In the genomic region with DNA sequence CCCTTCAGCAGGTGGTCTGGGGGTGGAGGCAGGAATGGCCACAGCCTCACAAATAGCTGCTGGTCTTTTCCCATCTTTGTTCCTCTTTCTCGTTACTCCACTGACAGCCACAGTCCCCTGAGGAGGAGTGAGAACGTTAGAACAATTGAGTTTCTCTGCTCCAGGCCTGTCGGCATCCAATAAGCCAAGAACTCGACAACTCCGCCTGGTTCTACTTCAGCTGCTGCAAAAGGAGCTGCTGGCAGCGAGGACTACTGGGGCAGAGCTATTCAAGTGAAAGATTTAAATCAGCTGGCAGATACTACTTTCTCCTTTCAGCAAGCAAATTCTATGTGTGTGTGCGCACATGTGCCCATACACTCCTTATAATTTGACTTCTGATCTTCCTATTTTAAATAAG, we compare ENCODE assay signal across 15 cellular contexts.
"Had no signal": no experiment of that assay in that cellular context is flagged by ENCODE, and none has a peak within 500 bp of the region (broad histone marks: within the 10 kb centered on the region; RNA-seq: fewer than 3 reads in every experiment).

No MANE protein-coding gene starts in this region.

- H3K4me3 ChIP-seq: gastrocnemius medialis, skin epidermis, suprapubic skin, upper lobe of left lung had no signal

- H3K4me1 ChIP-seq: suprapubic skin, upper lobe of left lung had no signal

- ATAC-seq: activated CD4-positive, CD25-positive, alpha-beta regulatory T cell treated with anti-CD3 and anti-CD28 coated beads, Interleukin-2, amount 50 U/mL, for 24 hours; activated naive CD8-positive, alpha-beta T cell treated with anti-CD3 and anti-CD28 coated beads, Interleukin-2, amount 50 U/mL, for 24 hours; activated T-helper 17 cell treated with anti-CD3 and anti-CD28 coated beads, Interleukin-2, amount 50 U/mL, for 72 hours; left colon; natural killer cell; stimulated activated naive CD8-positive, alpha-beta T cell treated with anti-CD3 and anti-CD28 coated beads, Interleukin-15, Interleukin-2, amounts not matched to agents 100 U/mL and 50 U/mL, for 24 hours had no signal

- H3K27ac Mint-ChIP-seq: activated naive CD4-positive, alpha-beta T cell treated with anti-CD3 and anti-CD28 coated beads for 36 hours; activated naive CD8-positive, alpha-beta T cell treated with anti-CD3 and anti-CD28 coated beads, Interleukin-2, amount 50 U/mL, for 24 hours; activated T-helper 17 cell treated with anti-CD3 and anti-CD28 coated beads, Interleukin-2, amount 50 U/mL, for 72 hours; endodermal cell; natural killer cell had no signal

- H3K4me1 Mint-ChIP-seq: activated naive CD8-positive, alpha-beta T cell treated with anti-CD3 and anti-CD28 coated beads, Interleukin-2, amount 50 U/mL, for 24 hours; activated T-helper 17 cell treated with anti-CD3 and anti-CD28 coated beads, Interleukin-2, amount 50 U/mL, for 72 hours; endodermal cell; natural killer cell had no signal

- H3K4me3 Mint-ChIP-seq: activated naive CD4-positive, alpha-beta T cell treated with anti-CD3 and anti-CD28 coated beads for 36 hours; activated naive CD8-positive, alpha-beta T cell treated with anti-CD3 and anti-CD28 coated beads, Interleukin-2, amount 50 U/mL, for 24 hours; activated T-helper 17 cell treated with anti-CD3 and anti-CD28 coated beads, Interleukin-2, amount 50 U/mL, for 72 hours; endodermal cell; natural killer cell had no signal

- H3K27ac ChIP-seq: skin epidermis, suprapubic skin, upper lobe of left lung had no signal

- H3K9me3 Mint-ChIP-seq: activated naive CD4-positive, alpha-beta T cell treated with anti-CD3 and anti-CD28 coated beads for 36 hours; activated naive CD8-positive, alpha-beta T cell treated with anti-CD3 and anti-CD28 coated beads, Interleukin-2, amount 50 U/mL, for 24 hours; natural killer cell had no signal

- DNase-seq: activated CD4-positive, alpha-beta T cell treated with anti-CD3 and anti-CD28 coated beads, Interleukin-2, amount 50 U/mL, for 4 hours; activated naive CD4-positive, alpha-beta T cell treated with anti-CD3 and anti-CD28 coated beads for 36 hours; activated naive CD8-positive, alpha-beta T cell treated with anti-CD3 and anti-CD28 coated beads, Interleukin-2, amount 50 U/mL, for 24 hours; endodermal cell; gastrocnemius medialis; left colon; natural killer cell; stimulated activated CD4-positive, alpha-beta T cell treated with anti-CD3 and anti-CD28 coated beads, Interleukin-4, amount 100 ng/mL, for 4 hours; stimulated activated CD8-positive, alpha-beta memory T cell treated with anti-CD3 and anti-CD28 coated beads, Interleukin-4, amount 100 ng/mL, for 48 hours; stimulated activated naive CD8-positive, alpha-beta T cell treated with anti-CD3 and anti-CD28 coated beads, Interleukin-15, Interleukin-2, amounts not matched to agents 100 U/mL and 50 U/mL, for 24 hours; upper lobe of left lung had no signal

- H3K9me3 ChIP-seq: gastrocnemius medialis, suprapubic skin, upper lobe of left lung had no signal

- H3K27me3 ChIP-seq: gastrocnemius medialis, upper lobe of left lung had no signal

- H3K36me3 ChIP-seq: gastrocnemius medialis, suprapubic skin, upper lobe of left lung had no signal
